12 cellular contexts compared by ENCODE assay signal in the genomic region with DNA sequence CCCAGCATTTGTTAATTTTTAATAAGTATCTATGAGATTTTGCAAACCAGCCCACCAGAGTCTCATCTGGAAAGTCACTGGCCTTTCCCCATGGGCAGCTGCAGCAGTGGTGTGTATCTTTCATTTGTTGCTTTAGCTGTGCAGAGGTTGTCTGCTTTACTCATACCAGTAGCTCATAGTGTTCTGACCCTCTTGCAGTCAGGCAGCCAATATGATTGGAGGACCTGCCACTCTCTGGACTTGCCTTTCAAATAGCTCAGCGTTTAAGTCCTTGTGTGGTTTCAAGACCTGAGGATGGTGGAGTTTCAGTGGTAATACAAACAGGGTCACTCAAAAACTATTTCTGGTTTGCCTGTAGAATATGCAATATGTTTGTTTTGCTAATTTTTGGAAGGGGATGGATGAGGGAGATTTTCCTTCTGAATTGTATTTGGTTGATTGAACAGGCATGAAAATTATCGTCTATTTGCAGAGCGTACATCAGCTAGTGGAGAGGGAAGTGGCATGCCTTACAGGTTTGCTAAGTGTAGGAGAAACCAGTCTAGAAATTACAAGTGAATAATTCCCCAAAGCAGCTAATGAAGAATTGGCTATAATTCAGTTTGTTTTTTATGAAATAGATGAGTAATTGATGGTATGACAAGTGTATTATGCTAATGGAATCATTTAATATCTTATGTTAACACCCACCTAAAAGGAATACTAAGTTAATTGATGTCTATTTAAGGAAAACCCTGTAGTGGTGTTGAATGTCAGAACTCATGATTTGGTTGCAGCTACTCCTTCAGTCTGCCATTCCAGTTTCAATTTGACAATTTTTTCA. TPM values are rescaled to one million over a fixed set of nuclear protein-coding genes. Genes with fewer than 3 reads are reported as not detected.
DNase-seq lines count a peak whose midpoint lies in the region; ATAC-seq and TF ChIP-seq lines count a peak whose summit lies in the region.
"Had no signal": no experiment of that assay in that cellular context is flagged by ENCODE, and none has a peak within 500 bp of the region (broad histone marks: within the 10 kb centered on the region; RNA-seq: fewer than 3 reads in every experiment).

No MANE protein-coding gene starts in this region.

- intact Hi-C loops in Right ventricle myocardium superior (cut with DNase I) = no loop called here

- TF ChIP-seq POLR2A in GM18505 (IDR thresholded peaks at IDR 0.05; ENCODE audit: borderline replicate concordance, extremely low read depth, insufficient read depth, insufficient read length) = no peak

- ATAC-seq in GM18505 (IDR thresholded peaks at IDR 0.05; ENCODE audit: unreplicated experiment) = peak; percentile 98
- ATAC-seq in GM19351 (IDR thresholded peaks at IDR 0.05; ENCODE audit: unreplicated experiment) = peak; percentile 99
- peak; percentile 99 for ATAC-seq in HG02798 (IDR thresholded peaks at IDR 0.05; ENCODE audit: poor library complexity, unreplicated experiment)
- peak; percentile 98 for ATAC-seq in HG03520 (IDR thresholded peaks at IDR 0.05; ENCODE audit: unreplicated experiment)
- ATAC-seq in Right ventricle myocardium superior (ENCODE audit: poor library complexity) = no peak
- ATAC-seq: mucosa of descending colon, right cardiac atrium had no signal

- DNase-seq in SK-N-DZ (ENCODE audit: low spot score) = no peak
- DNase-seq in Right ventricle myocardium superior = no peak
- DNase-seq in cortex of kidney (lab: John Stamatoyannopoulos, UW) = no peak
- DNase-seq in NCI-H2029 treated with DMSO at 0.1 percent for 48 hours (lab: John Stamatoyannopoulos, UW) = no peak
- DNase-seq: H7; mucosa of descending colon; NK-92 treated with Interleukin-12 subunit alpha and Interleukin-12 subunit beta, amount 100 ng/mL, for 24 hours; right cardiac atrium had no signal

RNA-seq across cellular contexts. Expression of gene POLA1, which starts 8.9 kb away (rescaled TPM):
- polyA plus RNA-seq in SK-N-DZ (2014; cell fraction: cytosol; rRNA removed) = 39.7 and 40.3 TPM in 2 replicates
- 20.2 TPM in 2 replicates for polyA plus RNA-seq in SK-N-DZ (2014; cell fraction: nucleus; rRNA removed)
- 5.9 TPM for total RNA-seq in Right ventricle myocardium superior

RNA-seq across cellular contexts. Expression of gene PCYT1B, which starts 55.4 kb away (rescaled TPM):
- polyA plus RNA-seq in SK-N-DZ (2014; cell fraction: cytosol; rRNA removed) = 17.7 and 18.6 TPM in 2 replicates
- 7.2 and 11.9 TPM in 2 replicates for polyA plus RNA-seq in SK-N-DZ (2014; cell fraction: nucleus; rRNA removed)
- total RNA-seq in Right ventricle myocardium superior = not detected
